ENCODE assay signal across 24 cellular contexts in the genomic region with DNA sequence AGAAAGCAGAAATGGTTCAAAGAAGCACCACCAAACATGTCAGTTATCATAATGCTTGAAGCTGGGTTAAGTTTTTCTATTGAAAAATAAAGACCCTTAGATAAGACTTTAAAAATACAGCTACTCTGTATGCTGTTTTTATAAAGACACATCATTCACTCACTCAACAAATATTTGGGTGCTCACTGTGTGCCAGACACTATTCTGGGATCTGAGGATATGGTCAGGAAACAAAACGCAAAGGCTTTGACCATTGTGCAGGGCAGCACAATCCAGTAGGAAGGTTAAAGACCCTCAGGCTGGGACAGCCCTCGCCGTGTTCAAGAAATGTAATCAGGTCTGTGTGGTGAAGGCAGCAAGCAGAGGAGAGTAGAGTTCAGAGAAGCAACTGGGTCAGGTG.
"Had no signal": no experiment of that assay in that cellular context is flagged by ENCODE, and none has a peak within 500 bp of the region (broad histone marks: within the 10 kb centered on the region; RNA-seq: fewer than 3 reads in every experiment).

No MANE protein-coding gene starts in this region.

- H3K4me3 Mint-ChIP-seq: dendritic cell treated with granulocyte-macrophage colony-stimulating factor and Interleukin-4, amounts not matched to agents 40 ng/mL and 50 ng/mL, for 4 days; effector memory CD8-positive, alpha-beta T cell; endodermal cell had no signal

- FAIRE-seq: endothelial cell of umbilical vein, frontal cortex had no signal

- DNase-seq: colonic mucosa; cortex of kidney; dermis blood vessel endothelial cell; dorsolateral prefrontal cortex; effector CD4-positive, alpha-beta T cell; effector CD8-positive, alpha-beta T cell; effector memory CD4-positive, alpha-beta T cell; effector memory CD8-positive, alpha-beta T cell; endodermal cell; erythroblast; esophagus squamous epithelium; foreskin fibroblast; foreskin keratinocyte; foreskin melanocyte; gastrocnemius medialis; glutamatergic neuron; head of caudate nucleus; heart left ventricle; heart right ventricle had no signal

- H3K9me3 Mint-ChIP-seq: dendritic cell treated with granulocyte-macrophage colony-stimulating factor and Interleukin-4, amounts not matched to agents 40 ng/mL and 50 ng/mL, for 4 days; effector memory CD8-positive, alpha-beta T cell; endodermal cell had no signal

- H3K4me1 Mint-ChIP-seq: endodermal cell had no signal

- H3K27ac Mint-ChIP-seq: dendritic cell treated with granulocyte-macrophage colony-stimulating factor and Interleukin-4, amounts not matched to agents 40 ng/mL and 50 ng/mL, for 4 days; effector memory CD8-positive, alpha-beta T cell; endodermal cell had no signal

- ATAC-seq: effector memory CD8-positive, alpha-beta T cell; esophagus mucosa; foreskin keratinocyte; gastrocnemius medialis; gastroesophageal sphincter had no signal

- H3K27me3 Mint-ChIP-seq: dendritic cell treated with granulocyte-macrophage colony-stimulating factor and Interleukin-4, amounts not matched to agents 40 ng/mL and 50 ng/mL, for 4 days had no signal
